Comparison of ENCODE assay signal across 9 cellular contexts in genomic region chr20:39800548-39800947, GRCh38.
DNase-seq lines count a peak whose midpoint lies in the region; ATAC-seq and TF ChIP-seq lines count a peak whose summit lies in the region.
"Had no signal": no experiment of that assay in that cellular context is flagged by ENCODE, and none has a peak within 500 bp of the region (broad histone marks: within the 10 kb centered on the region; RNA-seq: fewer than 3 reads in every experiment).

No MANE protein-coding gene starts in this region.

- ATAC-seq in GM18858 (IDR thresholded peaks at IDR 0.05; ENCODE audit: unreplicated experiment) (peak; percentile 53), HG02943 (IDR thresholded peaks at IDR 0.05; ENCODE audit: low read depth, unreplicated experiment) (peak; percentile 62), body of pancreas (no peak)
- ATAC-seq: HCT116 had no signal

- intact Hi-C loops in body of pancreas (cut with DNase I), result no loop called here

- peak overlapping the region; percentile 12 for H2AFZ ChIP-seq in parathyroid adenoma

- no peaks in the 10 kb centered on the region for H3K79me2 ChIP-seq in parathyroid adenoma

- DNase-seq in body of pancreas, result peak in 3 of 4 donors; percentile 13 to 28 (median 16)
- DNase-seq in NCI-H69 (lab: John Stamatoyannopoulos, UW), result no peak
- no peak for DNase-seq in NCI-H2171 (lab: John Stamatoyannopoulos, UW)
- DNase-seq in hepatic stellate cell (ENCODE audit: low spot score), result no peak
- no peak for DNase-seq in NCI-H2107 treated with DMSO at 0.1 percent for 48 hours (lab: John Stamatoyannopoulos, UW; ENCODE audit: unreplicated experiment)

- H3K27ac ChIP-seq in body of pancreas (peak overlapping the region in 2 of 4 donors; percentile 4 to 41), parathyroid adenoma (peak overlapping the region; percentile 91)

- H3K36me3 ChIP-seq in body of pancreas (replicated peaks in 1 of 2; ENCODE audit: insufficient read depth in 1 of 2, low read depth in 2 of 2) (no peaks in the 10 kb centered on the region), parathyroid adenoma (ENCODE audit: control insufficient read depth, insufficient read depth, low read length) (no peaks in the 10 kb centered on the region)

- H3K9me3 ChIP-seq in body of pancreas (no peaks in the 10 kb centered on the region), parathyroid adenoma (ENCODE audit: control insufficient read depth, low read length) (no peaks in the 10 kb centered on the region)

- H3K4me2 ChIP-seq in parathyroid adenoma (ENCODE audit: low read length), result peak overlapping the region; percentile 39

- 8 to 15% methylated on average over 1 of the region's 1 CpG for WGBS in body of pancreas, 2 donors

- H3K4me3 ChIP-seq in body of pancreas (no peak overlapping the region), parathyroid adenoma (ENCODE audit: low read depth, low read length) (no peak overlapping the region)

- no peak for TF ChIP-seq POLR2A in body of pancreas (IDR thresholded peaks at IDR 0.05)

- H3K4me1 ChIP-seq in body of pancreas (peaks cover 4% of the 10 kb centered on the region), parathyroid adenoma (peaks cover 32% of the 10 kb centered on the region)

- no peak overlapping the region for H3K9ac ChIP-seq in parathyroid adenoma

- TF ChIP-seq CTCF in body of pancreas (IDR thresholded peaks at IDR 0.05) (no peak), parathyroid adenoma (IDR thresholded peaks at IDR 0.05) (no peak)

- no peaks in the 10 kb centered on the region for H3K27me3 ChIP-seq in body of pancreas
- H3K27me3 ChIP-seq in parathyroid adenoma (ENCODE audit: control insufficient read depth, insufficient read depth, low read length), result no peaks in the 10 kb centered on the region

Comparison
In these comparisons a context has a peak if more than half of its experiments do, and no peak if none do; other contexts are left out.
1. DNase-seq: peak in body of pancreas (3 of 4); none in NCI-H69 (single experiment), NCI-H2171 (single experiment), hepatic stellate cell (single experiment) and NCI-H2107 treated with DMSO at 0.1 percent for 48 hours (single experiment).